ENCODE assay signal across 20 cellular contexts in the genomic region with DNA sequence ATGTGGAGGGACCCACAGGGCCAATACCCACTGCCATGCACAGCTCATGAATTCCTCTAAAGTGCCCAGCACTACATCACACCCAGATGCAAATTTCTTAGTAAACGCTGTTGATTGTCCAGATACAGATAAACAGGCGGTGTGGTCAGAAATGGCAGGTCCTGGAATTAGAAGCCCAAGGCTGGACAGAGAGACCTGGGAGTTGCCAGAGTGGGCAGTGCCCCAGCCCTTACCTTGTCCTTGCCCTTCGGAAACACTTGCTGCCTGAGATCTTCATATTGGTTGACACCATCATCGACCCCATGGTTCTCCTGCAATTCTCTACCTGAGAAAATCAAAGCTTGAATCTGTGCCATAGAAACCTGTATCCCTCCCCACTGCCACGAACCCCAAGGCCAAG.
"Had no signal": no experiment of that assay in that cellular context is flagged by ENCODE, and none has a peak within 500 bp of the region (broad histone marks: within the 10 kb centered on the region; RNA-seq: fewer than 3 reads in every experiment).

No MANE protein-coding gene starts in this region.

- H3K79me2 ChIP-seq: hepatocyte had no signal

- H3K9me3 Mint-ChIP-seq: central memory CD8-positive, alpha-beta T cell; immature natural killer cell; memory B cell had no signal

- H3K4me3 ChIP-seq: colonic mucosa, gastroesophageal sphincter, heart left ventricle, hepatocyte, left lung, lower lobe of right lung had no signal

- H3K9me3 ChIP-seq: colonic mucosa, gastroesophageal sphincter, heart left ventricle, left lung, lower lobe of right lung had no signal

- H3K27ac Mint-ChIP-seq: immature natural killer cell, memory B cell had no signal

- H3K36me3 Mint-ChIP-seq: immature natural killer cell, memory B cell had no signal

- H3K4me1 Mint-ChIP-seq: central memory CD8-positive, alpha-beta T cell; immature natural killer cell had no signal

- H3K4me2 ChIP-seq: hepatocyte had no signal

- DNase-seq: cerebellar nuclear complex; colonic mucosa; effector CD4-positive, alpha-beta T cell; effector memory CD4-positive, alpha-beta T cell; erythroblast; foreskin keratinocyte; heart left ventricle; hypothalamus; immature natural killer cell; left cardiac atrium; left lung; left ventricle myocardium superior; lower lobe of right lung; mesendoderm; midbrain had no signal

- H3K36me3 ChIP-seq: colonic mucosa, gastroesophageal sphincter, heart left ventricle, left lung, lower lobe of right lung had no signal

- H3K4me3 Mint-ChIP-seq: central memory CD8-positive, alpha-beta T cell; immature natural killer cell; memory B cell had no signal

- H3K27ac ChIP-seq: colonic mucosa, epithelial cell of prostate, foreskin keratinocyte, gastroesophageal sphincter, heart left ventricle, hepatocyte, left lung, lower lobe of right lung had no signal

- H3K27me3 ChIP-seq: colonic mucosa, foreskin keratinocyte, gastroesophageal sphincter, hepatocyte had no signal

- H3K4me1 ChIP-seq: colonic mucosa, foreskin keratinocyte, gastroesophageal sphincter, heart left ventricle, left lung, lower lobe of right lung had no signal

- H2AFZ ChIP-seq: hepatocyte had no signal
